9 cellular contexts compared by ENCODE assay signal in the genomic region with DNA sequence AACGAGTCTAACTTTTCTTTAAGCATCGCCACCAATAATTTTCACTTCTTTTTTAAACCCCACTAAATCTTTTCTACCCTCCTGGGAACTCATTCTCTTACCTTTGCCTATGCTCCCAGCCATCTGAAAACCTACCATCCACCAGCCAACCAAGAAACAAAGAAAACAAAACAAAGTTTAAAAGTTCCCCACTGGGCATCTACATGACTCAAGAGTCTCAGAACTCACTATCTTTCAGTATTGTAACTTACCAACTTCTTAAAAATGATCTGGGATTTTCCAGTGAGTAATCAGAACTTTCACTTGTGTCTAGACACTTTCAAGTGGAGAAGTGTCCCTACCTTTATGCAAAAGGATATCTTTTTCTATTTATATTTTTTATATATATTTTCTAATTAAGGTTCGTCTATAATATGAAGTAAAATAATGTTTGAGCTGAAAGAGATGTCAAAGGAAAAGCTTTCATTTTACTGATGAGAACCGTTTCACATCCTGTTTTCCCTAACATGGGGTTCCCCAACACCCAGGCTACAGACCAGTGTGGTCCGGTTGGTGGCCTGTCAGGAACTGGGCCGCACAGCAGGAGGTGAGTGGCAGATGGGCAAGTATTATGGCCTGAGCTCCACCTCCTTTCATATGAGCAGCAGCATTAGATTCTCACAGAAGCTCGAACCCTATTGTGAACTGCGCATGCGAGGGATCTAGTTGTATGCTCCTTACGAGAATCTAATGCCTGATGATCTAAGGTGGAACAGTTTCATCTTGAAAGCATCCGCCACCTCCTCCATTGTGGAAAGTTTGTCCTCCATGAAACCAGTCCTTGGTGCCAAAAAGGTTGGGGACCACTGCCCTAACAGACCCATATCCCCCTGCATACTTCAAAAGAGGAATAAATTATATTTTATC. TPM values are rescaled to one million over a fixed set of nuclear protein-coding genes. Genes with fewer than 3 reads are reported as not detected.
DNase-seq lines count a peak whose midpoint lies in the region; ATAC-seq and TF ChIP-seq lines count a peak whose summit lies in the region.
"Had no signal": no experiment of that assay in that cellular context is flagged by ENCODE, and none has a peak within 500 bp of the region (broad histone marks: within the 10 kb centered on the region; RNA-seq: fewer than 3 reads in every experiment).

No MANE protein-coding gene starts in this region.

- H3K4me3 Mint-ChIP-seq in chondrocyte (ENCODE audit: unreplicated experiment) (no peak overlapping the region), MCF 10A (ENCODE audit: unreplicated experiment) (no peak overlapping the region)
- H3K4me3 Mint-ChIP-seq: naive thymus-derived CD4-positive, alpha-beta T cell had no signal

- in situ Hi-C loops in HAP-1 (cut with MboI; ENCODE audit: low sequenced_read_pairs) = no loop called here

- peaks cover 1% of the 10 kb centered on the region for H3K36me3 Mint-ChIP-seq in chondrocyte (ENCODE audit: low read depth)
- H3K36me3 Mint-ChIP-seq in MCF 10A (ENCODE audit: insufficient read depth, unreplicated experiment) = no peaks in the 10 kb centered on the region
- H3K36me3 Mint-ChIP-seq: naive thymus-derived CD4-positive, alpha-beta T cell had no signal

- TF ChIP-seq EP300 in sigmoid colon (IDR thresholded peaks at IDR 0.05) = no peak

- intact Hi-C loops in sigmoid colon (cut with DNase I) (no loop called here), MCF 10A (cut with micrococcal nuclease) (no loop called here)

- WGBS in sigmoid colon, 2 donors = 84 to 90% methylated on average over 11 of the region's 11 CpGs

- no peaks in the 10 kb centered on the region for H3K4me1 Mint-ChIP-seq in chondrocyte (ENCODE audit: low read depth)
- H3K4me1 Mint-ChIP-seq in MCF 10A (ENCODE audit: insufficient read depth, unreplicated experiment) = no peaks in the 10 kb centered on the region

- POLR2A ChIA-PET in MCF 10A (lab: Yijun Ruan, JAX) = no interaction called here

- H3K27ac ChIP-seq in sigmoid colon = no peak overlapping the region

- TF ChIP-seq POLR2A in sigmoid colon (IDR thresholded peaks at IDR 0.05) = no peak

- H3K9me3 ChIP-seq in sigmoid colon (no peaks in the 10 kb centered on the region), HAP-1 (no peaks in the 10 kb centered on the region)

- peak overlapping the region; percentile 12 for H3K27ac Mint-ChIP-seq in chondrocyte (ENCODE audit: unreplicated experiment)
- no peak overlapping the region for H3K27ac Mint-ChIP-seq in MCF 10A (ENCODE audit: low read depth, unreplicated experiment)
- H3K27ac Mint-ChIP-seq: naive thymus-derived CD4-positive, alpha-beta T cell had no signal

- no peaks in the 10 kb centered on the region for H3K36me3 ChIP-seq in sigmoid colon
- H3K36me3 ChIP-seq in HAP-1 (replicated peaks) = no peaks in the 10 kb centered on the region

- no peaks in the 10 kb centered on the region for H3K27me3 ChIP-seq in sigmoid colon
- H3K27me3 ChIP-seq in HAP-1 (ENCODE audit: low read depth) = 0 out of 2 replicates have a peak, but pooled peaks cover 3% of the 10 kb centered on the region

- H3K4me3 ChIP-seq in sigmoid colon (no peak overlapping the region), HAP-1 (no peak overlapping the region)

- DNase-seq in GM20000 (ENCODE audit: low spot score) (peak; percentile 63), chondrocyte (ENCODE audit: low spot score) (peak; percentile 48), sigmoid colon (no peak), HAP-1 (ENCODE audit: low spot score in 2 of 2) (no peak), NCI-H2227 treated with DMSO at 0.1 percent for 48 hours (lab: John Stamatoyannopoulos, UW) (no peak), MCF 10A (ENCODE audit: unreplicated experiment) (no peak)
- DNase-seq: naive thymus-derived CD4-positive, alpha-beta T cell had no signal

- CTCF ChIA-PET in MCF 10A (lab: Yijun Ruan, JAX) = no interaction called here

- H3K4me1 ChIP-seq in sigmoid colon (no peaks in the 10 kb centered on the region), HAP-1 (no peaks in the 10 kb centered on the region)

- ATAC-seq in GM18519 (IDR thresholded peaks at IDR 0.05; ENCODE audit: low FRiP score, unreplicated experiment) (peak; percentile 74), HG03108 (IDR thresholded peaks at IDR 0.05; ENCODE audit: unreplicated experiment) (peak; percentile 92)
- ATAC-seq: naive thymus-derived CD4-positive, alpha-beta T cell had no signal

- no TSS peak for BruUV-seq in MCF 10A (replicated peaks; lab: Mats Ljungman, UMichigan)

- no peak for TF ChIP-seq CTCF in GM20000 (IDR thresholded peaks at IDR 0.05; ENCODE audit: extremely low read depth, missing control alignments)
- TF ChIP-seq CTCF in chondrocyte (IDR thresholded peaks at IDR 0.05) = no peak
- no peak for TF ChIP-seq CTCF in sigmoid colon (IDR thresholded peaks at IDR 0.05)
- TF ChIP-seq CTCF in MCF 10A (IDR thresholded peaks at IDR 0.05; ENCODE audit: unreplicated experiment) = no peak

- peaks cover 5% of the 10 kb centered on the region for H3K9me3 Mint-ChIP-seq in chondrocyte (ENCODE audit: low read depth)
- no peaks in the 10 kb centered on the region for H3K9me3 Mint-ChIP-seq in MCF 10A (ENCODE audit: unreplicated experiment)
- H3K9me3 Mint-ChIP-seq: naive thymus-derived CD4-positive, alpha-beta T cell had no signal

- peaks cover 8% of the 10 kb centered on the region for H3K27me3 Mint-ChIP-seq in chondrocyte (ENCODE audit: low read depth)
- H3K27me3 Mint-ChIP-seq in MCF 10A (ENCODE audit: insufficient read depth, unreplicated experiment) = no peaks in the 10 kb centered on the region

RNA-seq across cellular contexts. Expression of gene TIGD2, which starts 9.8 kb away (rescaled TPM):
- total RNA-seq in chondrocyte (4.3 to 5.2 TPM (median 5.1 TPM) in 3 replicates), sigmoid colon (1 to 10 TPM; 1.4 to 2.6 (median 1.5) TPM), MCF 10A (2022) (15.1 and 15.5 TPM in 2 replicates)
- polyA plus RNA-seq in sigmoid colon = 1 to 10 TPM; 2.3 to 3.3 (median 2.4) TPM

RNA-seq across cellular contexts. Expression of gene FAM13A, which starts 44.5 kb away (rescaled TPM):
- total RNA-seq in chondrocyte (10.5 to 17.6 TPM (median 10.5 TPM) in 3 replicates), sigmoid colon (10 to 100 TPM; 41.1 to 49.7 (median 47.3) TPM), MCF 10A (2022) (10.0 and 11.1 TPM in 2 replicates)
- polyA plus RNA-seq in sigmoid colon = 10 to 100 TPM in 2 of 3 donors, 1 to 10 TPM in 1; 9.9 to 14.8 (median 10.8) TPM

Comparison
In these comparisons a context has a peak if more than half of its experiments do, and no peak if none do; other contexts are left out.
1. DNase-seq: peak in GM20000 (single experiment) and chondrocyte (single experiment); none in sigmoid colon (single experiment), HAP-1 (0 of 2), NCI-H2227 treated with DMSO at 0.1 percent for 48 hours (single experiment) and MCF 10A (single experiment).